ENCODE assay signal across 8 cellular contexts in the genomic region with DNA sequence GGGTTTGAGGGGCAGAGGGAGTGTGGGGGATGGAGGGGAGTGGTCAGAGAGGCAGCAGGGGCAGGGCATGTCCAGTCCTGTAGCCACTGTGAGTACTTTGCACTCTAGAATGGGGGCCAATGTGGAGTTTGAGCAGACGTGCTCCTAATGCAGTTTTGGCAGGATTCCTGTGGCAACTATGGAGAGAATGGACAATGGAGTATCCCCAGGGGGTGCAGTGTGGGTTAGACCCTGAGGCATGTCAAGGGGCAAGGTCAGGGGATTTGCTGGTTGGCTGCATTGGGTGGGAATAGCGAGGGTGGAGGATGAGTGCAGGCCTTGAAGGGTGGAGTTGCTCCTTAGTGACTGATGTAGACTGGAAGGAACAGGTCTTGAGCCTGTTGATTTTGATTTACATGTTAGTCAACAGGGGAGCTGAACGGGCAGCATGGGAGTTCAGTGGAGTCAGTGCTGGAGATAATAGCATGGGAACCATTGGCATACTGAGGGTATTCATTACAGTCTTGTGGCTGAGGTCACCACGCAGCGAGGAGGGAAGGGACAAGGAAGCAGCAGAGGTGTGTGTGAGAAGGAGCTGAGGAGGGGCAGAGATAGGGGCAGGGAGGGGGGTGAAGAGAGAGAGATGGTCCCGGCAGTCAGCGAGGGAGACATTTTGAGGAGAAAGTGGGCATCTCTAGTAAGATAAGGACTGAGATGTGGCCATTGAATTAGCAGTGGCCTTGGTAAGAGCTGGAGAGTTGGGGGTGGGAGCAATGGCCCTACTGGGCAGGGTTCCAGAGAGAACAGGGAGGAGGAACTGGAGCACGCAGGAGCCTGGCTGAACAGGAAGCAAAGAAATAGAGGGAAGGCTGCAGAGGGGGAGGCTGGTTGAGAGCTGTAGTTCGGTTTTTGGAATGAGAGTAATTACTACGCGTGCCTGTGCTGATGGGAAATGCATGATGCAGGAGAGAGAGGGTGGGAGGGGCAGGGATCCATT.
A peak's percentile ranks its signal among the peaks of the same experiment; 100 is the strongest.
DNase-seq lines count a peak whose midpoint lies in the region; ATAC-seq, FAIRE-seq and TF ChIP-seq lines count a peak whose summit lies in the region.

No MANE protein-coding gene starts in this region.

- H2AFZ ChIP-seq in astrocyte (ENCODE audit: low read depth, low read length) = no peak overlapping the region

- H3K4me1 ChIP-seq in astrocyte (ENCODE audit: insufficient read depth, low read length) = peaks cover 37% of the 10 kb centered on the region
- H3K4me1 ChIP-seq in thyroid gland = peaks cover 40 to 61% of the 10 kb centered on the region in 2 donors

- TF ChIP-seq CTCF in astrocyte (IDR thresholded peaks at IDR 0.05; ENCODE audit: insufficient read depth, low read depth, low read length) = no peak
- TF ChIP-seq CTCF in thyroid gland (IDR thresholded peaks at IDR 0.05) = no peak

- TF ChIP-seq POLR2A in thyroid gland (IDR thresholded peaks at IDR 0.05) = no peak

- peaks cover 76% of the 10 kb centered on the region for H4K20me1 ChIP-seq in astrocyte (ENCODE audit: insufficient read depth, low read length)

- DNase-seq in SIG-M5 treated with dmso at 0.1 percent for 504 hours (lab: John Stamatoyannopoulos, UW; ENCODE audit: unreplicated experiment) (peak; percentile 7), SIG-M5 (lab: John Stamatoyannopoulos, UW) (no peak), astrocyte (ENCODE audit: low read depth) (no peak), left kidney (ENCODE audit: low read depth, low spot score) (peak; percentile 46), thyroid gland (peak; percentile 41 to 42), HK-2 (ENCODE audit: unreplicated experiment) (no peak)

- peaks cover 10% of the 10 kb centered on the region for H3K36me3 Mint-ChIP-seq in astrocyte (ENCODE audit: low read depth, unreplicated experiment)

- H3K4me3 ChIP-seq in astrocyte (ENCODE audit: insufficient read depth, low read depth, low read length) = no peak overlapping the region
- H3K4me3 ChIP-seq in thyroid gland (replicated peaks in 1 of 3) = no peak overlapping the region

- H3K4me1 Mint-ChIP-seq in astrocyte (ENCODE audit: low read depth, unreplicated experiment) = peaks cover 55% of the 10 kb centered on the region

- H3K79me2 ChIP-seq in astrocyte (ENCODE audit: insufficient read depth, low read length) = peaks cover 95% of the 10 kb centered on the region

- H3K9ac ChIP-seq in astrocyte (ENCODE audit: low read length) = no peak overlapping the region

- H3K9me3 Mint-ChIP-seq in astrocyte (ENCODE audit: unreplicated experiment) = peaks cover 8% of the 10 kb centered on the region

- H3K27me3 ChIP-seq in astrocyte (ENCODE audit: insufficient read depth, low read length) (no peaks in the 10 kb centered on the region), thyroid gland (no peaks in the 10 kb centered on the region)

- WGBS in thyroid gland, 2 donors = 71 to 77% methylated on average over 11 of the region's 11 CpGs

- no peaks in the 10 kb centered on the region for H3K36me3 ChIP-seq in astrocyte (ENCODE audit: insufficient read depth, low read length)
- no peaks in the 10 kb centered on the region for H3K36me3 ChIP-seq in thyroid gland

- no peak overlapping the region for H3K4me3 Mint-ChIP-seq in astrocyte (ENCODE audit: unreplicated experiment)

- H3K27me3 Mint-ChIP-seq in astrocyte (ENCODE audit: low read depth, unreplicated experiment) = no peaks in the 10 kb centered on the region

- peak overlapping the region; percentile 72 for H3K4me2 ChIP-seq in astrocyte (ENCODE audit: low read length)

- no peak for ATAC-seq in HG02763 (IDR thresholded peaks at IDR 0.05; ENCODE audit: unreplicated experiment)
- ATAC-seq in activated CD4-positive, CD25-positive, alpha-beta regulatory T cell treated with anti-CD3 and anti-CD28 coated beads, Interleukin-2, amount 50 U/mL, for 24 hours = no peak

- no peak for FAIRE-seq in astrocyte (lab: Jason Lieb, UNC)

- no peak overlapping the region for H3K27ac ChIP-seq in astrocyte (ENCODE audit: low read depth, low read length)
- peak overlapping the region in 2 of 3 donors; percentile 11 to 31 for H3K27ac ChIP-seq in thyroid gland

- H3K27ac Mint-ChIP-seq in astrocyte (ENCODE audit: unreplicated experiment) = peak overlapping the region; percentile 48

- intact Hi-C loops in thyroid gland (cut with DNase I) = no loop called here

- peaks cover 12% of the 10 kb centered on the region for H3K9me3 ChIP-seq in astrocyte (ENCODE audit: insufficient read depth, low read depth, low read length)
- no peaks in the 10 kb centered on the region for H3K9me3 ChIP-seq in thyroid gland

Comparison
In these comparisons a context has a peak if more than half of its experiments do, and no peak if none do; other contexts are left out.
1. DNase-seq: peak in SIG-M5 treated with dmso at 0.1 percent for 504 hours (single experiment), left kidney (single experiment) and thyroid gland (2 of 2); none in SIG-M5 (single experiment), astrocyte (single experiment) and HK-2 (single experiment).